In the genomic region with DNA sequence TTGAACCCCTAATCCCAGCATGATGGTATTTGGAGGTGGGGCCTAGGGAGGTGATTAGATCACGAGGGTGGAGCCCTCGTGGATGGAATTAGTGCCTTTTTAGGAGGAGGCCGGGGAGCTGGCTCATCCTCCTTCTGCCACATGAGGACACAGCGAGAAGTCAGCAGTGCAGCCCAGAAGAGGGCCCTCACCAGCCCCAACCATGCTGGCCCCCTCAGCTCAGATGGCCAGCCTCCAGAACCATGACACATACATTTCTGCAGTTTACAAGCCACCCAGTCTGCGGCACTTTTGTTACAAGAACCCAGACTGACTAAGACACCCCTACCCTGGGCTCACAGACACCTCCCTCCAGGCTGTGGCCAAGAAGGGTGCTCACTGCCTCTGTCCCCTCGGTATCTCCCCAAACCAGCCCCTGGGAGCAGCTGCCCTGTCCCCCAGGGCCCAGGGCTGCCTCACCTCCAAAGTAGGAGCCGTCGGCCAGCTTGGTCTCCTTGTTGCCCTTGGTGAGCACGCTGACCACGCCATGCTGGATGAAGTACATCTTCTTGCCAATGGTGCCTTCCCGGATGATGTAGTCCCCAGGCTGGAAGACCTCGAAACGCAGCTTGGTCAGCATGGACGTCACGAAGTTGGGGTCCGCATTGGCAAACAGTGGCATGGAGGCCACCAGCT, we compare ENCODE assay signal across 19 cellular contexts. TPM values are rescaled to one million over a fixed set of nuclear protein-coding genes. Genes with fewer than 3 reads are reported as not detected.
DNase-seq lines count a peak whose midpoint lies in the region; ATAC-seq and TF ChIP-seq lines count a peak whose summit lies in the region.
"Had no signal": no experiment of that assay in that cellular context is flagged by ENCODE, and none has a peak within 500 bp of the region (broad histone marks: within the 10 kb centered on the region; RNA-seq: fewer than 3 reads in every experiment).

No MANE protein-coding gene starts in this region.

- ATAC-seq in GM21528 (IDR thresholded peaks at IDR 0.05; ENCODE audit: low FRiP score, unreplicated experiment) = no peak

- peaks cover 7% of the 10 kb centered on the region for H3K4me1 Mint-ChIP-seq in chondrocyte (ENCODE audit: low read depth)

- H3K27ac Mint-ChIP-seq in chondrocyte (ENCODE audit: unreplicated experiment) = no peak overlapping the region

- H3K27ac ChIP-seq in BLaER1 = peak overlapping the region; percentile 68
- peak overlapping the region in 9 of 11 experiments; percentile 19 to 76 (median 67); a peak in 16 of 22 replicates for H3K27ac ChIP-seq in BLaER1 treated with 17β-estradiol and CSF1 and Interleukin-3, amounts not matched to agents 10 nM and 100 nM
- H3K27ac ChIP-seq: GM23248 had no signal

- no peaks in the 10 kb centered on the region for H3K9me3 Mint-ChIP-seq in chondrocyte (ENCODE audit: low read depth)

- H3K4me3 ChIP-seq in BLaER1 = no peak overlapping the region; the same call in 1 of the 2 replicates
- 0 out of 20 replicates have a peak overlapping the region, but pooled peaks of 2 of the 10 experiments have one; percentile 51 to 58 for H3K4me3 ChIP-seq in BLaER1 treated with 17β-estradiol and CSF1 and Interleukin-3, amounts not matched to agents 10 nM and 100 nM
- H3K4me3 ChIP-seq in HAP-1 = no peak overlapping the region
- H3K4me3 ChIP-seq: GM23248 had no signal

- no peaks in the 10 kb centered on the region for H3K36me3 Mint-ChIP-seq in chondrocyte (ENCODE audit: low read depth)

- H3K9me3 ChIP-seq in BLaER1 (no peaks in the 10 kb centered on the region), HAP-1 (no peaks in the 10 kb centered on the region)
- no peaks in the 10 kb centered on the region for H3K9me3 ChIP-seq in BLaER1 treated with 17β-estradiol and CSF1 and Interleukin-3, amounts not matched to agents 10 nM and 100 nM (replicated peaks in 1 of 11)

- H3K4me2 ChIP-seq in BLaER1 = peak overlapping the region; percentile 89
- H3K4me2 ChIP-seq in BLaER1 treated with 17β-estradiol and CSF1 and Interleukin-3, amounts not matched to agents 10 nM and 100 nM = peak overlapping the region; percentile 73 to 94 (median 83)

- H3K9ac ChIP-seq in BLaER1 = peak overlapping the region; percentile 34; the same call in 1 of the 2 replicates
- peak overlapping the region in 9 of 11 experiments; percentile 29 to 65 (median 62); a peak in 6 of 22 replicates for H3K9ac ChIP-seq in BLaER1 treated with 17β-estradiol and CSF1 and Interleukin-3, amounts not matched to agents 10 nM and 100 nM
- H3K9ac ChIP-seq: GM23248 had no signal

- H3K4me1 ChIP-seq in BLaER1 = peaks cover 97% of the 10 kb centered on the region
- peaks cover 55 to 97% (median 95%) of the 10 kb centered on the region in 10 experiments for H3K4me1 ChIP-seq in BLaER1 treated with 17β-estradiol and CSF1 and Interleukin-3, amounts not matched to agents 10 nM and 100 nM
- H3K4me1 ChIP-seq in HAP-1 = no peaks in the 10 kb centered on the region

- no peaks in the 10 kb centered on the region for H4K20me1 ChIP-seq in BLaER1
- H4K20me1 ChIP-seq in BLaER1 treated with 17β-estradiol and CSF1 and Interleukin-3, amounts not matched to agents 10 nM and 100 nM = no peaks in the 10 kb centered on the region

- in situ Hi-C loops in HAP-1 (cut with MboI; ENCODE audit: low sequenced_read_pairs) = no loop called here

- no peak for TF ChIP-seq CTCF in chondrocyte (IDR thresholded peaks at IDR 0.05)

- H3K4me3 Mint-ChIP-seq in chondrocyte (ENCODE audit: unreplicated experiment) = no peak overlapping the region

- DNase-seq in chondrocyte (ENCODE audit: low spot score) = peak; percentile 65
- peak; percentile 62 for DNase-seq in posterior vena cava (ENCODE audit: low spot score)
- no peak for DNase-seq in HAP-1 (ENCODE audit: low spot score in 2 of 2)
- no peak for DNase-seq in NCI-H510A (lab: John Stamatoyannopoulos, UW)
- DNase-seq: DMS79 treated with DMSO at 0.1 percent for 48 hours, GF-D8, GM23248, HCEC 1CT, IMR-90, KG1, NCI-H1048, NCI-H1417 treated with DMSO at 0.1 percent for 48 hours, NCI-H1694 treated with DMSO at 0.1 percent for 48 hours, NCI-H2227 treated with DMSO at 0.1 percent for 48 hours had no signal

- no peaks in the 10 kb centered on the region for H3K27me3 ChIP-seq in BLaER1
- 0 out of 22 replicates have a peak, but pooled peaks cover 0 to 3% (median 0%) of the 10 kb centered on the region in 11 experiments for H3K27me3 ChIP-seq in BLaER1 treated with 17β-estradiol and CSF1 and Interleukin-3, amounts not matched to agents 10 nM and 100 nM
- peaks cover 11% of the 10 kb centered on the region; the same call in 1 of the 2 replicates for H3K27me3 ChIP-seq in HAP-1 (ENCODE audit: low read depth)

- intact Hi-C loops in posterior vena cava (cut with DNase I) = no loop called here

- peaks cover 7% of the 10 kb centered on the region for H3K27me3 Mint-ChIP-seq in chondrocyte (ENCODE audit: low read depth)

- H3K36me3 ChIP-seq in BLaER1 (no peaks in the 10 kb centered on the region), HAP-1 (replicated peaks) (no peaks in the 10 kb centered on the region)
- no peaks in the 10 kb centered on the region for H3K36me3 ChIP-seq in BLaER1 treated with 17β-estradiol and CSF1 and Interleukin-3, amounts not matched to agents 10 nM and 100 nM

RNA-seq across cellular contexts. Expression of gene HCN4, which starts 44.1 kb away (rescaled TPM):
- 0.05 TPM in 2 of 3 replicates, not detected in the other for total RNA-seq in chondrocyte
- total RNA-seq in posterior vena cava = not detected
- total RNA-seq: GM23248, IMR-90, NCI-H460, SK-MEL-5 had no signal

Comparison
In these comparisons a context has a peak if more than half of its experiments do, and no peak if none do; other contexts are left out.
1. DNase-seq: peak in chondrocyte (single experiment) and posterior vena cava (single experiment); none in HAP-1 (0 of 2) and NCI-H510A (single experiment).